Comparison of ENCODE assay signal across 1 cellular context in the genomic region with DNA sequence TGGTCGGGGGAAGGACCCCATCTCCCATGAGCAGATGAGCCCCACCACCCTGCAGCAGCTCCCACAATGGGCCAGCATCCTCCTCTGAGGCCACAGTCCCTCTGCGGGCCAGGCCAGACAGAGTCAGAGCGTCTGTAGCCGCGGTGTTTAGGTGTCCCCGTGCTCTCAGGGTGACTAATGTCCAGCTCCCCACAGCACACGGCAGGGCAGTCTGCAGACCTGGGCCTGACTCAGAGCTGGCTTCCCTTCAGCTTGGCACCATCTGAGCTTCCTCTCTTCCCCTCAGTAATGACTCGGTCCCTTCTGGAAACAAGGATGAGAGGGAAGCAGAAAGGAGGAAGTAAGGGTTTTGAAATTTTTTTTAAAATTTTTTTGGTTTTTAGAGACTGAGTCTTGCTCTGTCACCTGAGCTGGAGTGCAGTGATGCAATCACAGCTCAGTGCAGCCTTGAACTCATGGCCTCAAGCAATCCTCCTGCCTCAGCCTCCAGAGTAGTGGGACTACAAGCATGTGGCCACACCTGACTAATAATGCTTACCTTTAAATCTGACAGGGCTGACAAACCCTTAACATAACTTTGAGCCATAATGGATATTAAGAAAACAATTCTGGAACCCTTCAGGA.
TF ChIP-seq lines count a peak whose summit lies in the region.

No MANE protein-coding gene starts in this region.

TF ChIP-seq in HCT116, 20 proteins besides CTCF, POLR2A, EP300 and RAD21 (continued from another document):
- 0 out of 2 replicates have a peak, but pooled peaks have one; percentile 36 for TF ChIP-seq CEBPB (IDR thresholded peaks at IDR 0.05; ENCODE audit: low read depth)
- TF ChIP-seq, protein P1, sequence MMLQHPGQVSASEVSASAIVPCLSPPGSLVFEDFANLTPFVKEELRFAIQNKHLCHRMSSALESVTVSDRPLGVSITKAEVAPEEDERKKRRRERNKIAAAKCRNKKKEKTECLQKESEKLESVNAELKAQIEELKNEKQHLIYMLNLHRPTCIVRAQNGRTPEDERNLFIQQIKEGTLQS (IDR thresholded peaks at IDR 0.05) = peak; percentile 71
- TF ChIP-seq, protein P2, sequence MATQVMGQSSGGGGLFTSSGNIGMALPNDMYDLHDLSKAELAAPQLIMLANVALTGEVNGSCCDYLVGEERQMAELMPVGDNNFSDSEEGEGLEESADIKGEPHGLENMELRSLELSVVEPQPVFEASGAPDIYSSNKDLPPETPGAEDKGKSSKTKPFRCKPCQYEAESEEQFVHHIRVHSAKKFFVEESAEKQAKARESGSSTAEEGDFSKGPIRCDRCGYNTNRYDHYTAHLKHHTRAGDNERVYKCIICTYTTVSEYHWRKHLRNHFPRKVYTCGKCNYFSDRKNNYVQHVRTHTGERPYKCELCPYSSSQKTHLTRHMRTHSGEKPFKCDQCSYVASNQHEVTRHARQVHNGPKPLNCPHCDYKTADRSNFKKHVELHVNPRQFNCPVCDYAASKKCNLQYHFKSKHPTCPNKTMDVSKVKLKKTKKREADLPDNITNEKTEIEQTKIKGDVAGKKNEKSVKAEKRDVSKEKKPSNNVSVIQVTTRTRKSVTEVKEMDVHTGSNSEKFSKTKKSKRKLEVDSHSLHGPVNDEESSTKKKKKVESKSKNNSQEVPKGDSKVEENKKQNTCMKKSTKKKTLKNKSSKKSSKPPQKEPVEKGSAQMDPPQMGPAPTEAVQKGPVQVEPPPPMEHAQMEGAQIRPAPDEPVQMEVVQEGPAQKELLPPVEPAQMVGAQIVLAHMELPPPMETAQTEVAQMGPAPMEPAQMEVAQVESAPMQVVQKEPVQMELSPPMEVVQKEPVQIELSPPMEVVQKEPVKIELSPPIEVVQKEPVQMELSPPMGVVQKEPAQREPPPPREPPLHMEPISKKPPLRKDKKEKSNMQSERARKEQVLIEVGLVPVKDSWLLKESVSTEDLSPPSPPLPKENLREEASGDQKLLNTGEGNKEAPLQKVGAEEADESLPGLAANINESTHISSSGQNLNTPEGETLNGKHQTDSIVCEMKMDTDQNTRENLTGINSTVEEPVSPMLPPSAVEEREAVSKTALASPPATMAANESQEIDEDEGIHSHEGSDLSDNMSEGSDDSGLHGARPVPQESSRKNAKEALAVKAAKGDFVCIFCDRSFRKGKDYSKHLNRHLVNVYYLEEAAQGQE (IDR thresholded peaks at IDR 0.05; ENCODE audit: low read depth) = no peak
